13 cellular contexts compared by ENCODE assay signal in the genomic region with DNA sequence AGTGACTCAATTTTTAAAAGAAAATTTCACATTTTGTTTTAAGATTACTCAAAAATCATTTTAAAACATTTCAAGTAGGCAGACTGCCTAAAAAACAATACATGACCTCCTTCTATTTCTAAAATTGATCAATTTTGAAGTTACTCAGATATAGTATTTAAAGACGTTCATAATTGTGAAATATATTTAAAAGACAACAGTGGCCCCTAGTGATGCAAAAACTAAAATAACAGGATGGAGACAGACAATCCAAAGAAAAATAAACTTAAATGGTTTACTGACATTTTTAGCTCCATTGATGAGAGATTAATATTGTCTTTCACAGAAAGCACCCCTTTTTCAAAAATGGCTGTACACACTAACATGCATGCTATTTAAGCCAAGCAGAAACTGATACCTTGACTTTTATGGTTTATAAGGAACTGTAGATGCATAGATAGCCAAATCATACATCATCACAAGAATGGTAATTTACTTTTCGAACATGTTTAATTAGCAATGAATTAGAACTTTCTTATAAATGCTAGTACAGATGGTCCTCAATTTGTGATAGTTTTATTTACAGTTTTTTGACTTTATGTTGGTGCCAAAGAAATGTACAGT.
DNase-seq lines count a peak whose midpoint lies in the region; ATAC-seq and TF ChIP-seq lines count a peak whose summit lies in the region.
"Had no signal": no experiment of that assay in that cellular context is flagged by ENCODE, and none has a peak within 500 bp of the region (broad histone marks: within the 10 kb centered on the region; RNA-seq: fewer than 3 reads in every experiment).

No MANE protein-coding gene starts in this region.

- H3K9me3 ChIP-seq in left lung = no peaks in the 10 kb centered on the region
- H3K9me3 ChIP-seq in suprapubic skin = no peaks in the 10 kb centered on the region
- H3K9me3 ChIP-seq: adrenal gland had no signal

- H3K4me1 ChIP-seq in KMS-11 (ENCODE audit: low read depth, poor library complexity, severe bottlenecking) (no peaks in the 10 kb centered on the region), left lung (no peaks in the 10 kb centered on the region), suprapubic skin (no peaks in the 10 kb centered on the region)
- H3K4me1 ChIP-seq: adrenal gland had no signal

- H3K4me3 ChIP-seq in KMS-11 (IDR thresholded peaks at IDR 0.05; ENCODE audit: insufficient read depth, low read depth, low read length) = no peak overlapping the region
- H3K4me3 ChIP-seq in left lung = no peak overlapping the region
- no peak overlapping the region for H3K4me3 ChIP-seq in suprapubic skin
- H3K4me3 ChIP-seq: adrenal gland, lung had no signal

- no peak overlapping the region for H3K4me2 ChIP-seq in KMS-11

- no peak overlapping the region for H3K4me3 Mint-ChIP-seq in MCF 10A (ENCODE audit: unreplicated experiment)

- DNase-seq in AG08396 (ENCODE audit: low spot score) (peak; percentile 10), MCF 10A (ENCODE audit: unreplicated experiment) (peak; percentile 27), left lung (no peak), suprapubic skin (ENCODE audit: low spot score in 2 of 2) (no peak)
- DNase-seq: adrenal gland; GF-D8; NCI-H1048; stimulated activated CD4-positive, alpha-beta T cell treated with anti-CD3 and anti-CD28 coated beads, Interleukin-4, amount 100 ng/mL, for 24 hours had no signal

- ATAC-seq in left lung (peak; percentile 67), GM18909 (IDR thresholded peaks at IDR 0.05; ENCODE audit: poor library complexity, unreplicated experiment) (no peak), HG02763 (IDR thresholded peaks at IDR 0.05; ENCODE audit: unreplicated experiment) (no peak), GM21360 (IDR thresholded peaks at IDR 0.05; ENCODE audit: unreplicated experiment) (no peak)

- BruUV-seq in MCF 10A (replicated peaks; lab: Mats Ljungman, UMichigan) = no TSS peak

- H3K9ac ChIP-seq in KMS-11 = no peak overlapping the region

- H3K4me1 Mint-ChIP-seq in MCF 10A (ENCODE audit: insufficient read depth, unreplicated experiment) = peaks cover 5% of the 10 kb centered on the region

- no peak for TF ChIP-seq POLR2A in suprapubic skin (IDR thresholded peaks at IDR 0.05)

- H3K27me3 Mint-ChIP-seq in MCF 10A (ENCODE audit: insufficient read depth, unreplicated experiment) = no peaks in the 10 kb centered on the region

- no peaks in the 10 kb centered on the region for H3K36me3 ChIP-seq in KMS-11 (ENCODE audit: insufficient read depth)
- H3K36me3 ChIP-seq in left lung = no peaks in the 10 kb centered on the region
- H3K36me3 ChIP-seq in suprapubic skin = no peaks in the 10 kb centered on the region
- H3K36me3 ChIP-seq: adrenal gland had no signal

- POLR2A ChIA-PET in MCF 10A (lab: Yijun Ruan, JAX) = interaction anchor here (0.6 to 1.0 kb wide), 3 partner anchors 22 to 912 kb away, joined by 3 read pairs; no protein-coding TSS in a partner anchor

- 38% methylated on average over 2 of the region's 2 CpGs for WGBS in suprapubic skin

- H3K36me3 Mint-ChIP-seq in MCF 10A (ENCODE audit: insufficient read depth, unreplicated experiment) = no peaks in the 10 kb centered on the region

- no peak for TF ChIP-seq EP300 in suprapubic skin (IDR thresholded peaks at IDR 0.05)

- H3K27ac Mint-ChIP-seq in MCF 10A (ENCODE audit: low read depth, unreplicated experiment) = no peak overlapping the region

- no peaks in the 10 kb centered on the region for H4K20me1 ChIP-seq in KMS-11 (ENCODE audit: insufficient read depth)

- no peaks in the 10 kb centered on the region for H3K79me2 ChIP-seq in KMS-11 (ENCODE audit: insufficient read depth, low read depth)

- intact Hi-C loops in MCF 10A (cut with micrococcal nuclease) (loop anchor here (1.0 to 10.0 kb wide), 5 partner anchors 38 to 911 kb away; no protein-coding TSS in a partner anchor), left lung (cut with DNase I) (no loop called here)

- CTCF ChIA-PET in MCF 10A (lab: Yijun Ruan, JAX) = interaction anchor here (0.6 to 3.3 kb wide), 7 partner anchors 9 to 911 kb away, joined by 3 to 16 read pairs (median 3); no protein-coding TSS in a partner anchor

- H3K27me3 ChIP-seq in KMS-11 (ENCODE audit: insufficient read depth, low read depth) (no peaks in the 10 kb centered on the region), left lung (no peaks in the 10 kb centered on the region), suprapubic skin (no peaks in the 10 kb centered on the region)
- H3K27me3 ChIP-seq: adrenal gland had no signal

- no peak overlapping the region for H3K27ac ChIP-seq in KMS-11
- no peak overlapping the region for H3K27ac ChIP-seq in left lung
- H3K27ac ChIP-seq in suprapubic skin = no peak overlapping the region
- H3K27ac ChIP-seq: adrenal gland had no signal

- TF ChIP-seq CTCF in KMS-11 (conservative IDR thresholded peaks at IDR 0.05; ENCODE audit: low read depth, low read length) (peak; percentile 69), MCF 10A (IDR thresholded peaks at IDR 0.05; ENCODE audit: unreplicated experiment) (peak; percentile 44), left lung (IDR thresholded peaks at IDR 0.05) (peak in 1 of 2 donors; percentile 29), suprapubic skin (IDR thresholded peaks at IDR 0.05) (peak in 1 of 2 donors; percentile 16)

- no peak overlapping the region for H2AFZ ChIP-seq in KMS-11 (ENCODE audit: low read depth)

- H3K9me3 Mint-ChIP-seq in MCF 10A (ENCODE audit: unreplicated experiment) = no peaks in the 10 kb centered on the region

Comparison
In these comparisons a context has a peak if more than half of its experiments do, and no peak if none do; other contexts are left out.
1. DNase-seq: peak in AG08396 (single experiment) and MCF 10A (single experiment); none in left lung (0 of 2) and suprapubic skin (0 of 2).